1 cellular context compared by ENCODE assay signal in the genomic region with DNA sequence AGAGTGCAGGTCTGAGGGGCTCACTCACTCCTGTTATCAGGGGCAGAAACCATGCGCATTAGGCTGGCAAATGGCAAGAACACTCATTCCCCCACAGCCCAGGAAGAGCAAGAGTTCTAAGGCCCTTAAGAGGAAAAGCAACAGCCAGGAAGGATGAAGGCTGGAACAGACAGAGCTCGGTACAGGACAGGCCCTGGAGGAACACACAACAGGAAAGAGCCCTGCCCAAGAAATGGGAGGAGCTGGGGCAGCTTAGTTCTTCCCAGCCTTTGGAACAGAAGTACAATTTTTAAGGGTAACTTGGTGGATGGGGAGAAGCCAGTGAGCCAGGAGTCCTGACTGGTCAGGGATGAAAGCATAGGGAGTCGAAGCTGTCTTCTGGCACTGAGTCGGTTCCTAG.
TF ChIP-seq lines count a peak whose summit lies in the region.

No MANE protein-coding gene starts in this region.

TF ChIP-seq in SK-N-SH treated with all-trans-retinoic acid at 6 μM for 48 hours, 23 proteins besides CTCF, POLR2A, EP300 and RAD21 (continued from another document):
- TF ChIP-seq, protein P1, sequence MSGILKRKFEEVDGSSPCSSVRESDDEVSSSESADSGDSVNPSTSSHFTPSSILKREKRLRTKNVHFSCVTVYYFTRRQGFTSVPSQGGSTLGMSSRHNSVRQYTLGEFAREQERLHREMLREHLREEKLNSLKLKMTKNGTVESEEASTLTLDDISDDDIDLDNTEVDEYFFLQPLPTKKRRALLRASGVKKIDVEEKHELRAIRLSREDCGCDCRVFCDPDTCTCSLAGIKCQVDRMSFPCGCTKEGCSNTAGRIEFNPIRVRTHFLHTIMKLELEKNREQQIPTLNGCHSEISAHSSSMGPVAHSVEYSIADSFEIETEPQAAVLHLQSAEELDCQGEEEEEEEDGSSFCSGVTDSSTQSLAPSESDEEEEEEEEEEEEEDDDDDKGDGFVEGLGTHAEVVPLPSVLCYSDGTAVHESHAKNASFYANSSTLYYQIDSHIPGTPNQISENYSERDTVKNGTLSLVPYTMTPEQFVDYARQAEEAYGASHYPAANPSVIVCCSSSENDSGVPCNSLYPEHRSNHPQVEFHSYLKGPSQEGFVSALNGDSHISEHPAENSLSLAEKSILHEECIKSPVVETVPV (CRISPR knock-in tag; IDR thresholded peaks at IDR 0.05) = no peak
- TF ChIP-seq ESRRG (CRISPR knock-in tag; IDR thresholded peaks at IDR 0.05) (no peak), ZNF8 (CRISPR knock-in tag; IDR thresholded peaks at IDR 0.05) (no peak), ZFP3 (CRISPR knock-in tag; IDR thresholded peaks at IDR 0.05) (no peak), ZNF565 (CRISPR knock-in tag; conservative IDR thresholded peaks at IDR 0.05; ENCODE audit: low read depth) (no peak), TCF4 (CRISPR knock-in tag; IDR thresholded peaks at IDR 0.05; ENCODE audit: borderline replicate concordance) (no peak), CSDC2 (CRISPR knock-in tag; IDR thresholded peaks at IDR 0.05) (no peak), GLIS3 (CRISPR knock-in tag; IDR thresholded peaks at IDR 0.05) (no peak), RARB (CRISPR knock-in tag; IDR thresholded peaks at IDR 0.05) (no peak), ISL1 (CRISPR knock-in tag; IDR thresholded peaks at IDR 0.05) (no peak), ZC3H10 (CRISPR knock-in tag; IDR thresholded peaks at IDR 0.05) (no peak), PPARA (CRISPR knock-in tag; IDR thresholded peaks at IDR 0.05; ENCODE audit: borderline replicate concordance) (no peak), ARNTL (CRISPR knock-in tag; IDR thresholded peaks at IDR 0.05; ENCODE audit: borderline replicate concordance, low read depth) (no peak), SNAI2 (CRISPR knock-in tag; IDR thresholded peaks at IDR 0.05) (no peak), TOX (CRISPR knock-in tag; IDR thresholded peaks at IDR 0.05; ENCODE audit: borderline replicate concordance) (no peak)
- TF ChIP-seq, protein P2, sequence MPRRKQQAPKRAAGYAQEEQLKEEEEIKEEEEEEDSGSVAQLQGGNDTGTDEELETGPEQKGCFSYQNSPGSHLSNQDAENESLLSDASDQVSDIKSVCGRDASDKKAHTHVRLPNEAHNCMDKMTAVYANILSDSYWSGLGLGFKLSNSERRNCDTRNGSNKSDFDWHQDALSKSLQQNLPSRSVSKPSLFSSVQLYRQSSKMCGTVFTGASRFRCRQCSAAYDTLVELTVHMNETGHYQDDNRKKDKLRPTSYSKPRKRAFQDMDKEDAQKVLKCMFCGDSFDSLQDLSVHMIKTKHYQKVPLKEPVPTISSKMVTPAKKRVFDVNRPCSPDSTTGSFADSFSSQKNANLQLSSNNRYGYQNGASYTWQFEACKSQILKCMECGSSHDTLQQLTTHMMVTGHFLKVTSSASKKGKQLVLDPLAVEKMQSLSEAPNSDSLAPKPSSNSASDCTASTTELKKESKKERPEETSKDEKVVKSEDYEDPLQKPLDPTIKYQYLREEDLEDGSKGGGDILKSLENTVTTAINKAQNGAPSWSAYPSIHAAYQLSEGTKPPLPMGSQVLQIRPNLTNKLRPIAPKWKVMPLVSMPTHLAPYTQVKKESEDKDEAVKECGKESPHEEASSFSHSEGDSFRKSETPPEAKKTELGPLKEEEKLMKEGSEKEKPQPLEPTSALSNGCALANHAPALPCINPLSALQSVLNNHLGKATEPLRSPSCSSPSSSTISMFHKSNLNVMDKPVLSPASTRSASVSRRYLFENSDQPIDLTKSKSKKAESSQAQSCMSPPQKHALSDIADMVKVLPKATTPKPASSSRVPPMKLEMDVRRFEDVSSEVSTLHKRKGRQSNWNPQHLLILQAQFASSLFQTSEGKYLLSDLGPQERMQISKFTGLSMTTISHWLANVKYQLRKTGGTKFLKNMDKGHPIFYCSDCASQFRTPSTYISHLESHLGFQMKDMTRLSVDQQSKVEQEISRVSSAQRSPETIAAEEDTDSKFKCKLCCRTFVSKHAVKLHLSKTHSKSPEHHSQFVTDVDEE (CRISPR knock-in tag; IDR thresholded peaks at IDR 0.05) = no peak
- TF ChIP-seq, protein P3, sequence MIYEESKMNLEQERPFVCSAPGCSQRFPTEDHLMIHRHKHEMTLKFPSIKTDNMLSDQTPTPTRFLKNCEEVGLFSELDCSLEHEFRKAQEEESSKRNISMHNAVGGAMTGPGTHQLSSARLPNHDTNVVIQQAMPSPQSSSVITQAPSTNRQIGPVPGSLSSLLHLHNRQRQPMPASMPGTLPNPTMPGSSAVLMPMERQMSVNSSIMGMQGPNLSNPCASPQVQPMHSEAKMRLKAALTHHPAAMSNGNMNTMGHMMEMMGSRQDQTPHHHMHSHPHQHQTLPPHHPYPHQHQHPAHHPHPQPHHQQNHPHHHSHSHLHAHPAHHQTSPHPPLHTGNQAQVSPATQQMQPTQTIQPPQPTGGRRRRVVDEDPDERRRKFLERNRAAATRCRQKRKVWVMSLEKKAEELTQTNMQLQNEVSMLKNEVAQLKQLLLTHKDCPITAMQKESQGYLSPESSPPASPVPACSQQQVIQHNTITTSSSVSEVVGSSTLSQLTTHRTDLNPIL (CRISPR knock-in tag; IDR thresholded peaks at IDR 0.05; ENCODE audit: low read depth) = no peak
